Comparison of ENCODE assay signal across 18 cellular contexts in the genomic region with DNA sequence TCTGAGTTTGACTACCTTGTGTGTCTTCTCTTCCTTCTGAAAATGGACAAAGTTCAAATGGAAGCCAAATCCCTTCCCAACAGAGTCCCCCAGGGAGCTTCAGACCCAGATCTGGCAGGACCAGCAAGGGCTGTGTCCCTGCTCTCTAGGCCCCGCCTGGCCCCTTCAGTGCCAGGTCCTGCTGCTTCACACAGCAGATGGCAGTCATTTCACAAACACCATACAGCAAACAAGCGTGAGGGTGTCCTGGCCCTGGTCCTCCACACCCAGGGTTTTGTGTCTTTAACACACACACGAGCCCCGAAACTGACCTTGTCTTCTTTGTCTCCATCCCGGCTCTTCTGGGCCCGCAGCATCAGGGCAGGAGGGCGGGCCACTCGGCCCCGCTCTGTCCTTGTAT.
DNase-seq lines count a peak whose midpoint lies in the region; ATAC-seq and TF ChIP-seq lines count a peak whose summit lies in the region.
"Had no signal": no experiment of that assay in that cellular context is flagged by ENCODE, and none has a peak within 500 bp of the region (broad histone marks: within the 10 kb centered on the region; RNA-seq: fewer than 3 reads in every experiment).

No MANE protein-coding gene starts in this region.

- H3K36me3 ChIP-seq in heart left ventricle = no peaks in the 10 kb centered on the region

- no peaks in the 10 kb centered on the region for H3K36me3 Mint-ChIP-seq in osteocyte (ENCODE audit: unreplicated experiment)
- H3K36me3 Mint-ChIP-seq: CD8-positive, alpha-beta memory T cell; T-cell had no signal

- H3K27ac ChIP-seq in heart left ventricle = no peak overlapping the region
- H3K27ac ChIP-seq: A549, HL-60, KMS-11 had no signal

- no peak for TF ChIP-seq CTCF in heart left ventricle (IDR thresholded peaks at IDR 0.05)
- no peak for TF ChIP-seq CTCF in osteocyte (IDR thresholded peaks at IDR 0.05)

- no peak overlapping the region for H3K4me3 Mint-ChIP-seq in osteocyte (ENCODE audit: unreplicated experiment)
- H3K4me3 Mint-ChIP-seq: CD8-positive, alpha-beta memory T cell; HFFc6; T-cell had no signal

- ATAC-seq in heart left ventricle (no peak), HG02852 (IDR thresholded peaks at IDR 0.05; ENCODE audit: unreplicated experiment) (no peak), HG02981 (IDR thresholded peaks at IDR 0.05; ENCODE audit: unreplicated experiment) (no peak)
- ATAC-seq: A549, T-cell had no signal

- DNase-seq in cardiac septum (ENCODE audit: low spot score) (peak; percentile 49), heart left ventricle (no peak), cerebellum (ENCODE audit: low spot score) (peak; percentile 66), osteocyte (ENCODE audit: extremely low spot score, unreplicated experiment) (peak; percentile 65), EL (no peak), SK-N-DZ (ENCODE audit: low spot score) (no peak)
- DNase-seq: CD8-positive, alpha-beta memory T cell; HFFc6; MV-4-11; NCI-H187 treated with DMSO at 0.1 percent for 48 hours; SHP77; SK-N-SH; T-cell had no signal

- peaks cover 43% of the 10 kb centered on the region for H3K9me3 Mint-ChIP-seq in osteocyte (ENCODE audit: unreplicated experiment)
- H3K9me3 Mint-ChIP-seq: T-cell had no signal

- no peak overlapping the region for H3K4me3 ChIP-seq in heart left ventricle
- H3K4me3 ChIP-seq: A549 had no signal

- H3K4me1 ChIP-seq in heart left ventricle = no peaks in the 10 kb centered on the region
- H3K4me1 ChIP-seq: A549 had no signal

- H3K27me3 ChIP-seq in heart left ventricle = peaks cover 0 to 28% (median 0%) of the 10 kb centered on the region in 9 donors

- no peak for TF ChIP-seq POLR2A in heart left ventricle (IDR thresholded peaks at IDR 0.05)

- WGBS in heart left ventricle, 4 donors = 90 to 92% (median 91%) methylated on average over 9 of the region's 9 CpGs

- no peak overlapping the region for H3K27ac Mint-ChIP-seq in osteocyte (ENCODE audit: unreplicated experiment)
- H3K27ac Mint-ChIP-seq: CD8-positive, alpha-beta memory T cell; HFFc6; T-cell had no signal

- H3K4me1 Mint-ChIP-seq in osteocyte (ENCODE audit: unreplicated experiment) = no peaks in the 10 kb centered on the region
- H3K4me1 Mint-ChIP-seq: CD8-positive, alpha-beta memory T cell had no signal

- no peaks in the 10 kb centered on the region for H3K27me3 Mint-ChIP-seq in osteocyte (ENCODE audit: unreplicated experiment)
- H3K27me3 Mint-ChIP-seq: CD8-positive, alpha-beta memory T cell; T-cell had no signal

- no peaks in the 10 kb centered on the region for H3K9me3 ChIP-seq in heart left ventricle
- H3K9me3 ChIP-seq: A549, SK-N-SH had no signal

- intact Hi-C loops in cardiac septum (cut with DNase I) = no loop called here
- intact Hi-C loops in heart left ventricle (cut with DNase I) = no loop called here

Comparison
In these comparisons a context has a peak if more than half of its experiments do, and no peak if none do; other contexts are left out.
1. DNase-seq: peak in cardiac septum (single experiment), cerebellum (single experiment) and osteocyte (single experiment); none in heart left ventricle (0 of 5), EL (single experiment) and SK-N-DZ (single experiment).